1 cellular context compared by ENCODE assay signal in the genomic region with DNA sequence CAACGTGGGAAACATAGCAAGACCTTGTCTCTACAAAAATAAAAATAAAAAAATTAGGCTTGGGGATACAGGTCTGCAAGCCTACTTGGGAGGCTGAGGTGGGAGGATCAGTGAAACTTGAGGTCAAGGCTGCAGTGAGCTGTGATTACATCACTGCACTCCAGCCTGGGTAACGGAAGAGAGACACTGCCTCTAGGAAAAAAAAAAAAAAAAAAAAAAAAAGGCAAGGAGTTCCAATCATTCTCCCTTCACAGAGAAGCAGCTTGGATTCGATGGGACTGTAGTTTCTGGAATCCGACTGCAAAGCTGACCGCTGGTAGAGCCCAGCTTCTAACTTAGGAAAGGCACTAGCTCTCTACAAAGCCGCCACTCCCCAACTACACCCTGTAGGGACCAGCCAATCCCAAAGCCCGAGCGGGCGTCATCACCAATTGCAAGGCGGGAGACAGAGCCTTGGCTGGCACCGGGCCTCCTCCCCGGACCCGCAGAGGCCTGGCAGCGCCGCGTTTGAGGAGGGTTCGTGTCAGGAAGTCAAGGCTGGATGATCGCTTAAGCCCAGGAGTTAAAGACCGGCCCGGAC.
TF ChIP-seq lines count a peak whose summit lies in the region.

No MANE protein-coding gene starts in this region.

TF ChIP-seq in neural cell, 6 proteins besides CTCF, POLR2A, EP300 and RAD21 (continued from another document):
- TF ChIP-seq, protein P1, sequence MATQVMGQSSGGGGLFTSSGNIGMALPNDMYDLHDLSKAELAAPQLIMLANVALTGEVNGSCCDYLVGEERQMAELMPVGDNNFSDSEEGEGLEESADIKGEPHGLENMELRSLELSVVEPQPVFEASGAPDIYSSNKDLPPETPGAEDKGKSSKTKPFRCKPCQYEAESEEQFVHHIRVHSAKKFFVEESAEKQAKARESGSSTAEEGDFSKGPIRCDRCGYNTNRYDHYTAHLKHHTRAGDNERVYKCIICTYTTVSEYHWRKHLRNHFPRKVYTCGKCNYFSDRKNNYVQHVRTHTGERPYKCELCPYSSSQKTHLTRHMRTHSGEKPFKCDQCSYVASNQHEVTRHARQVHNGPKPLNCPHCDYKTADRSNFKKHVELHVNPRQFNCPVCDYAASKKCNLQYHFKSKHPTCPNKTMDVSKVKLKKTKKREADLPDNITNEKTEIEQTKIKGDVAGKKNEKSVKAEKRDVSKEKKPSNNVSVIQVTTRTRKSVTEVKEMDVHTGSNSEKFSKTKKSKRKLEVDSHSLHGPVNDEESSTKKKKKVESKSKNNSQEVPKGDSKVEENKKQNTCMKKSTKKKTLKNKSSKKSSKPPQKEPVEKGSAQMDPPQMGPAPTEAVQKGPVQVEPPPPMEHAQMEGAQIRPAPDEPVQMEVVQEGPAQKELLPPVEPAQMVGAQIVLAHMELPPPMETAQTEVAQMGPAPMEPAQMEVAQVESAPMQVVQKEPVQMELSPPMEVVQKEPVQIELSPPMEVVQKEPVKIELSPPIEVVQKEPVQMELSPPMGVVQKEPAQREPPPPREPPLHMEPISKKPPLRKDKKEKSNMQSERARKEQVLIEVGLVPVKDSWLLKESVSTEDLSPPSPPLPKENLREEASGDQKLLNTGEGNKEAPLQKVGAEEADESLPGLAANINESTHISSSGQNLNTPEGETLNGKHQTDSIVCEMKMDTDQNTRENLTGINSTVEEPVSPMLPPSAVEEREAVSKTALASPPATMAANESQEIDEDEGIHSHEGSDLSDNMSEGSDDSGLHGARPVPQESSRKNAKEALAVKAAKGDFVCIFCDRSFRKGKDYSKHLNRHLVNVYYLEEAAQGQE (IDR thresholded peaks at IDR 0.05; ENCODE audit: borderline replicate concordance): no peak
- TF ChIP-seq POLR2AphosphoS5 (IDR thresholded peaks at IDR 0.05) (no peak), MXI1 (conservative IDR thresholded peaks at IDR 0.05; ENCODE audit: poor library complexity, severe bottlenecking) (no peak)
TF ChIP-seq in neural cell: peak in this region for 0.
